ENCODE assay signal across 8 cellular contexts in the genomic region with DNA sequence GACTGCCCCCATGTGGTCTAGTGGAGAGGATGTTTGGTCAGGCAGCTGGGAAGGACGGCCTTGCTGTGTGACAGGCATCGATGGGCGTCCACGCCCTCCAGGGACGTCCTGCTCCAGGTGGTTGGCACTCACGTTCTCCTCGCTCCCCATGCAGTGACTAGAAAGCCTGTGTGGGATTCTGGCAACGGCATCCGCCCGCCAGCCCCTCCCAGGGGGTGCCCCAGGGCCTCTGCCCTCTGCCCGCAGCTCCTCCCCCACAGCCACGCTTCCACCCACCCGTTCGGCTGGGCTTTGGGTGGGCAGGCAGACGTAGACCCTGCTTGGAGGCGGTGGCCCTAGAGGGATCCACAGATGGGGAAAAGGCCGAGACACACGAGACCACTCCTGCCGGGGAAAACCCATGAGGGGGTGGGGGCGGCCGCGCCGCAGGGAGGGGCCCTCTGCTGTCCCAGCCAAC. TPM values are rescaled to one million over a fixed set of nuclear protein-coding genes. Genes with fewer than 3 reads are reported as not detected.
DNase-seq lines count a peak whose midpoint lies in the region; ATAC-seq and TF ChIP-seq lines count a peak whose summit lies in the region.

No MANE protein-coding gene starts in this region.

- H3K9me3 Mint-ChIP-seq in activated T-helper 17 cell treated with anti-CD3 and anti-CD28 coated beads, Interleukin-2, amount 50 U/mL, for 72 hours: no peaks in the 10 kb centered on the region

- no peak overlapping the region for H2AFZ ChIP-seq in hepatocyte

- H3K9me2 ChIP-seq in hepatocyte (replicated peaks; ENCODE audit: insufficient read depth): no peaks in the 10 kb centered on the region

- H3K36me3 ChIP-seq in hepatocyte (replicated peaks; ENCODE audit: insufficient read depth, low read depth): no peaks in the 10 kb centered on the region

- no peaks in the 10 kb centered on the region for H3K79me2 ChIP-seq in hepatocyte

- H4K20me1 ChIP-seq in hepatocyte (ENCODE audit: insufficient read depth, poor library complexity, severe bottlenecking): peaks cover 5% of the 10 kb centered on the region

- H3K27me3 ChIP-seq in hepatocyte: peaks cover 5% of the 10 kb centered on the region

- 50% methylated on average over 18 of the region's 23 CpGs for WGBS in hepatocyte (ENCODE audit: low lambda C conversion rate, missing lambda C conversion rate)

- peaks cover 45% of the 10 kb centered on the region for H3K36me3 Mint-ChIP-seq in activated T-helper 17 cell treated with anti-CD3 and anti-CD28 coated beads, Interleukin-2, amount 50 U/mL, for 72 hours (ENCODE audit: low read depth)

- peak overlapping the region; percentile 67 for H3K4me3 Mint-ChIP-seq in activated T-helper 17 cell treated with anti-CD3 and anti-CD28 coated beads, Interleukin-2, amount 50 U/mL, for 72 hours

- ATAC-seq in GM21447 (IDR thresholded peaks at IDR 0.05; ENCODE audit: unreplicated experiment): peak; percentile 41
- peak; percentile 70 for ATAC-seq in activated T-helper 17 cell treated with anti-CD3 and anti-CD28 coated beads, Interleukin-2, amount 50 U/mL, for 72 hours (replicated peaks)

- peaks cover 6% of the 10 kb centered on the region for H3K27me3 Mint-ChIP-seq in activated T-helper 17 cell treated with anti-CD3 and anti-CD28 coated beads, Interleukin-2, amount 50 U/mL, for 72 hours

- no peaks in the 10 kb centered on the region for H3K9me3 ChIP-seq in hepatocyte (ENCODE audit: low read depth)

- DNase-seq in ELR (ENCODE audit: low read depth) (peak; percentile 53), LNCaP clone FGC (ENCODE audit: low read depth) (no peak), hepatocyte (ENCODE audit: low spot score) (peak; percentile 69), NCI-H2171 (lab: John Stamatoyannopoulos, UW) (no peak), dedifferentiated amniotic fluid mesenchymal stem cell (ENCODE audit: extremely low spot score) (no peak)
- peak; percentile 43 for DNase-seq in stimulated activated CD4-positive, alpha-beta T cell treated with anti-CD3 and anti-CD28 coated beads, Interleukin-1b, Interleukin-23, amount 100 ng/mL, for 48 hours

- peaks cover 9% of the 10 kb centered on the region for H3K4me1 ChIP-seq in hepatocyte (ENCODE audit: insufficient read depth)

- peak overlapping the region; percentile 65 for H3K27ac Mint-ChIP-seq in activated T-helper 17 cell treated with anti-CD3 and anti-CD28 coated beads, Interleukin-2, amount 50 U/mL, for 72 hours

- TF ChIP-seq CTCF in LNCaP clone FGC (IDR thresholded peaks at IDR 0.05; ENCODE audit: control insufficient read depth, extremely low read depth, insufficient read depth) (peak; percentile 31; the same call in 1 of the 2 replicates), hepatocyte (IDR thresholded peaks at IDR 0.05; ENCODE audit: poor library complexity) (peak; percentile 35)

- H3K4me3 ChIP-seq in LNCaP clone FGC (ENCODE audit: low read depth, low read length): no peak overlapping the region
- no peak overlapping the region for H3K4me3 ChIP-seq in hepatocyte

- no peak overlapping the region for H3K27ac ChIP-seq in hepatocyte

- H3K4me1 Mint-ChIP-seq in activated T-helper 17 cell treated with anti-CD3 and anti-CD28 coated beads, Interleukin-2, amount 50 U/mL, for 72 hours: peaks cover 10% of the 10 kb centered on the region

- H3K4me2 ChIP-seq in hepatocyte: peak overlapping the region; percentile 97

RNA-seq across cellular contexts. Expression of gene IL17C, which starts 4.7 kb away (rescaled TPM):
- total RNA-seq in activated T-helper 17 cell treated with anti-CD3 and anti-CD28 coated beads, Interleukin-2, amount 50 U/mL, for 72 hours: under 1 TPM; 0.42 to 0.56 TPM
- total RNA-seq in hepatocyte: 0.40 TPM in 1 of 2 replicates, not detected in the other
- polyA plus RNA-seq in hepatocyte: 0.57 and 0.79 TPM in 2 replicates

RNA-seq across cellular contexts. Expression of gene CYBA, which starts 17.1 kb away (rescaled TPM):
- total RNA-seq in activated T-helper 17 cell treated with anti-CD3 and anti-CD28 coated beads, Interleukin-2, amount 50 U/mL, for 72 hours: 100 to 1,000 TPM; 242 to 290 TPM
- 196 and 255 TPM in 2 replicates for total RNA-seq in hepatocyte
- polyA plus RNA-seq in hepatocyte: 419 and 516 TPM in 2 replicates

RNA-seq across cellular contexts. Expression of gene MVD, which starts 29.2 kb away (rescaled TPM):
- 10 to 100 TPM; 84.3 to 93.2 TPM for total RNA-seq in activated T-helper 17 cell treated with anti-CD3 and anti-CD28 coated beads, Interleukin-2, amount 50 U/mL, for 72 hours
- 71.9 and 78.6 TPM in 2 replicates for total RNA-seq in hepatocyte
- polyA plus RNA-seq in hepatocyte: 142 and 152 TPM in 2 replicates

RNA-seq across cellular contexts. Expression of gene SNAI3, which starts 52.6 kb away (rescaled TPM):
- total RNA-seq in activated T-helper 17 cell treated with anti-CD3 and anti-CD28 coated beads, Interleukin-2, amount 50 U/mL, for 72 hours: 1 to 10 TPM; 5.9 to 6.7 TPM
- 1.7 and 2.5 TPM in 2 replicates for total RNA-seq in hepatocyte
- 4.1 and 5.0 TPM in 2 replicates for polyA plus RNA-seq in hepatocyte

Comparison
In these comparisons a context has a peak if more than half of its experiments do, and no peak if none do; other contexts are left out.
1. DNase-seq: peak in ELR (single experiment), hepatocyte (single experiment) and stimulated activated CD4-positive, alpha-beta T cell treated with anti-CD3 and anti-CD28 coated beads, Interleukin-1b, Interleukin-23, amount 100 ng/mL, for 48 hours (single experiment); none in LNCaP clone FGC (single experiment), NCI-H2171 (single experiment) and dedifferentiated amniotic fluid mesenchymal stem cell (single experiment).